In the genomic region with DNA sequence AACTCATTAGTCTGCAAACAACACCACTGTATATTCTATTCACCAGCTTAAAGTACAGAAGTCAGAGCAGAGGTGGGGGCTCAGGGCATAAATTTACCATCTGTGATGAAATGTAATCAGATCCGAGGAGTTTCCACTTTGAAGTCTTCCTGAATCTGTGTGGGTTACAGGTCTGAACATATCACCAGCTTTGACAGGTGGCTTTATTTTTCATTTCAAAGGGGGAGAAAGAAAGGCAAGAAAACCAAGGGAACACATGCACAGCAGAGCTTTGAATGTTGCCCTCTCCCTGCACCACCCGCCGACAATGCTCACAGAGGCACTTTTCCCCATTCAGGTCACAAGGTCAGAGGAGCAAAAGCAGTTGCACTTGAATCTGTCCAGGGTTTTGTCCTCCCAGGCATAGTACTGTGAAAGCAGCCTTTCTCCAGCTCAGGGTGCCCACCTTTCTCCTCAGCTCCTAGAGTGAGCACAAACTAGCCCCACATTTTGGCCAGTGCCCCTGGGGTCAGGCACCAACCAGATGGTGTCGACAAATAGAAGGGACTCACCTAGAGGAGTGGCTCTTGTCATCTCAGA, we compare ENCODE assay signal across 20 cellular contexts.
DNase-seq lines count a peak whose midpoint lies in the region; TF ChIP-seq lines count a peak whose summit lies in the region.
"Had no signal": no experiment of that assay in that cellular context is flagged by ENCODE, and none has a peak within 500 bp of the region (broad histone marks: within the 10 kb centered on the region; RNA-seq: fewer than 3 reads in every experiment).

No MANE protein-coding gene starts in this region.

- H3K36me3 ChIP-seq in neuronal stem cell (replicated peaks in 1 of 2; ENCODE audit: control insufficient read depth in 2 of 2, insufficient read depth in 2 of 2, low read length in 2 of 2), result no peaks in the 10 kb centered on the region
- H3K36me3 ChIP-seq in CD4-positive, alpha-beta memory T cell (ENCODE audit: insufficient read depth, low read length), result no peaks in the 10 kb centered on the region
- H3K36me3 ChIP-seq: adrenal gland, left ventricle myocardium inferior, uterus had no signal

- H3K4me3 Mint-ChIP-seq in H9 (peak overlapping the region in 1 of 2 experiments; percentile 39; a peak in 2 of 5 replicates), brain (peak overlapping the region in 4 of 5 experiments; percentile 14 to 59 (median 39))
- H3K4me3 Mint-ChIP-seq in CD4-positive, alpha-beta memory T cell, result no peak overlapping the region
- H3K4me3 Mint-ChIP-seq: activated CD8-positive, alpha-beta T cell treated with anti-CD3 and anti-CD28 coated beads, Interleukin-2, amount 10 ng/mL, durations not matched to agents 7 days and 5 days; CD4-positive, alpha-beta T cell; mesothelial cell of epicardium; natural killer cell treated with Interleukin-12 subunit alpha and Interleukin-12 subunit beta and Interleukin-15 and Interleukin-18, amount 100 ng/mL, for 72 hours had no signal

- H3K27ac ChIP-seq in H9 (ENCODE audit: insufficient read length, low read depth, low read length) (no peak overlapping the region), neuronal stem cell (replicated peaks; ENCODE audit: low read length) (no peak overlapping the region)
- H3K27ac ChIP-seq in CD4-positive, alpha-beta memory T cell (ENCODE audit: low read depth, low read length), result no peak overlapping the region
- H3K27ac ChIP-seq: adrenal gland, left ventricle myocardium inferior, uterus had no signal

- H3K79me1 ChIP-seq in H9 (ENCODE audit: insufficient read depth, low read depth, low read length, poor library complexity, severe bottlenecking) (no peaks in the 10 kb centered on the region), neuronal stem cell (ENCODE audit: low read depth, low read length) (no peaks in the 10 kb centered on the region)

- H2AK5ac ChIP-seq in H9 (ENCODE audit: insufficient read length, low read length) (no peak overlapping the region), neuronal stem cell (ENCODE audit: low read depth, low read length) (no peak overlapping the region)

- DNase-seq in H9 (no peak), NCI-H1694 (lab: John Stamatoyannopoulos, UW) (peak; percentile 75), neuronal stem cell (ENCODE audit: low spot score) (no peak), NCI-H226 (no peak), CD1c-positive myeloid dendritic cell (ENCODE audit: extremely low spot score) (no peak)
- DNase-seq in CD4-positive, alpha-beta memory T cell, result no peak
- DNase-seq: activated CD4-positive, CD25-positive, alpha-beta regulatory T cell treated with anti-CD3 and anti-CD28 coated beads, Interleukin-2, amount 50 U/mL, for 72 hours; activated CD8-positive, alpha-beta T cell treated with anti-CD3 and anti-CD28 coated beads, Interleukin-2, amount 10 ng/mL, durations not matched to agents 7 days and 5 days; adrenal gland; CD4-positive, alpha-beta T cell; GDM1; Karpas-422; left ventricle myocardium inferior; NCI-H2029 treated with DMSO at 0.1 percent for 48 hours; NCI-H69; posterior cingulate gyrus; uterus had no signal

- no peak overlapping the region for H3K56ac ChIP-seq in H9 (ENCODE audit: insufficient read length, low read depth, low read length)

- no peak overlapping the region for H4K8ac ChIP-seq in H9 (replicated peaks; ENCODE audit: insufficient read length, low read depth, low read length)
- H4K8ac ChIP-seq in neuronal stem cell (ENCODE audit: low read depth, low read length), result no peak overlapping the region

- H3K4me2 ChIP-seq in H9 (ENCODE audit: insufficient read depth, insufficient read length, low read length) (no peak overlapping the region), neuronal stem cell (ENCODE audit: insufficient read depth, low read length, poor library complexity, severe bottlenecking) (no peak overlapping the region)

- intact Hi-C loops in CD4-positive, alpha-beta memory T cell (cut with micrococcal nuclease), result no loop called here

- no peaks in the 10 kb centered on the region for H3K36me3 Mint-ChIP-seq in H9 (ENCODE audit: insufficient read depth in 1 of 3, low read depth in 3 of 3)
- no peaks in the 10 kb centered on the region for H3K36me3 Mint-ChIP-seq in brain
- no peaks in the 10 kb centered on the region for H3K36me3 Mint-ChIP-seq in CD4-positive, alpha-beta memory T cell
- H3K36me3 Mint-ChIP-seq: mesothelial cell of epicardium; natural killer cell treated with Interleukin-12 subunit alpha and Interleukin-12 subunit beta and Interleukin-15 and Interleukin-18, amount 100 ng/mL, for 72 hours had no signal

- H3K4ac ChIP-seq in H9 (ENCODE audit: low read depth, low read length) (no peak overlapping the region), neuronal stem cell (ENCODE audit: low read length) (no peak overlapping the region)

- no peaks in the 10 kb centered on the region for H3K27me3 ChIP-seq in H9 (ENCODE audit: insufficient read depth, low read length)
- H3K27me3 ChIP-seq in neuronal stem cell (ENCODE audit: control insufficient read depth in 3 of 3, insufficient read depth in 3 of 3, low read depth in 1 of 3, low read length in 3 of 3), result no peaks in the 10 kb centered on the region
- no peaks in the 10 kb centered on the region for H3K27me3 ChIP-seq in CD4-positive, alpha-beta memory T cell (ENCODE audit: insufficient read depth, low read length)
- H3K27me3 ChIP-seq: adrenal gland, uterus had no signal

- H3K23ac ChIP-seq in H9 (ENCODE audit: insufficient read length, low read depth, low read length) (no peak overlapping the region), neuronal stem cell (ENCODE audit: low read depth, low read length, poor library complexity) (no peak overlapping the region)

- H3K4me1 Mint-ChIP-seq in H9 (peaks cover 30 to 60% of the 10 kb centered on the region in 2 experiments), brain (peaks cover 55% of the 10 kb centered on the region)
- no peaks in the 10 kb centered on the region for H3K4me1 Mint-ChIP-seq in CD4-positive, alpha-beta memory T cell

- no peak overlapping the region for H3T11ph ChIP-seq in H9 (ENCODE audit: low read length)

- H3K4me1 ChIP-seq in H9 (ENCODE audit: insufficient read depth, low read length) (peaks cover 9% of the 10 kb centered on the region), neuronal stem cell (ENCODE audit: control insufficient read depth in 2 of 2, insufficient read depth in 1 of 2, low read depth in 1 of 2, low read length in 2 of 2) (peaks cover 13 to 28% of the 10 kb centered on the region in 2 donors)
- H3K4me1 ChIP-seq in CD4-positive, alpha-beta memory T cell (ENCODE audit: insufficient read depth, low read length), result no peaks in the 10 kb centered on the region
- H3K4me1 ChIP-seq: adrenal gland had no signal

- no peak overlapping the region for H2BK20ac ChIP-seq in H9 (ENCODE audit: low read depth, low read length, poor library complexity, severe bottlenecking)

- no CpG with 5 or more reads among the region's 4 CpGs for WGBS in H9 (ENCODE audit: extremely low coverage, insufficient read length, low lambda C conversion rate)
- WGBS in neuronal stem cell (ENCODE audit: extremely low coverage in 2 of 2, insufficient read length in 2 of 2, insufficient replicate concordance in 1 of 2), 2 donors, result no CpG with 5 or more reads among the region's 4 CpGs

- H3K18ac ChIP-seq in H9 (ENCODE audit: insufficient read length, low read depth, low read length), result no peak overlapping the region
- H3K18ac ChIP-seq in neuronal stem cell (ENCODE audit: low read length), result no peak overlapping the region

- H3K27ac Mint-ChIP-seq in H9, result peak overlapping the region in 2 of 3 experiments; percentile 67 to 94; a peak in 4 of 7 replicates
- peak overlapping the region in 4 of 5 experiments; percentile 4 to 89 (median 22) for H3K27ac Mint-ChIP-seq in brain
- no peak overlapping the region for H3K27ac Mint-ChIP-seq in CD4-positive, alpha-beta memory T cell
- H3K27ac Mint-ChIP-seq: activated CD8-positive, alpha-beta T cell treated with anti-CD3 and anti-CD28 coated beads, Interleukin-2, amount 10 ng/mL, durations not matched to agents 7 days and 5 days; CD4-positive, alpha-beta T cell; natural killer cell treated with Interleukin-12 subunit alpha and Interleukin-12 subunit beta and Interleukin-15 and Interleukin-18, amount 100 ng/mL, for 72 hours had no signal

- H4K20me1 ChIP-seq in H9 (ENCODE audit: control insufficient read depth, insufficient read depth, insufficient read length), result no peaks in the 10 kb centered on the region

- H2BK5ac ChIP-seq in H9 (ENCODE audit: insufficient read length, low read length) (no peak overlapping the region), neuronal stem cell (ENCODE audit: low read length) (no peak overlapping the region)

- H3K14ac ChIP-seq in H9 (ENCODE audit: insufficient read depth, low read length) (no peak overlapping the region), neuronal stem cell (ENCODE audit: low read length) (no peak overlapping the region)

- H2AFZ ChIP-seq in H9 (ENCODE audit: low read length) (no peak overlapping the region), neuronal stem cell (ENCODE audit: low read length) (no peak overlapping the region)

- no peak overlapping the region for H4K5ac ChIP-seq in H9 (ENCODE audit: insufficient read length, low read depth, low read length)

- H2BK120ac ChIP-seq in H9 (ENCODE audit: low read depth, low read length, poor library complexity, severe bottlenecking) (no peak overlapping the region), neuronal stem cell (ENCODE audit: low read depth, low read length) (no peak overlapping the region)

- no peaks in the 10 kb centered on the region for H3K27me3 Mint-ChIP-seq in H9 (ENCODE audit: low read depth)
- H3K27me3 Mint-ChIP-seq in brain, result no peaks in the 10 kb centered on the region
- H3K27me3 Mint-ChIP-seq in CD4-positive, alpha-beta memory T cell, result no peaks in the 10 kb centered on the region
- H3K27me3 Mint-ChIP-seq: CD4-positive, alpha-beta T cell; natural killer cell treated with Interleukin-12 subunit alpha and Interleukin-12 subunit beta and Interleukin-15 and Interleukin-18, amount 100 ng/mL, for 72 hours had no signal

- POLR2A ChIA-PET in CD4-positive, alpha-beta memory T cell (lab: Charles Lee; ENCODE audit: partially characterized antibody), result no interaction called here

- H3K9me3 Mint-ChIP-seq in H9 (no peaks in the 10 kb centered on the region; a peak in 1 of 5 replicates), brain (peaks cover 0 to 4% (median 0%) of the 10 kb centered on the region in 5 experiments)
- no peaks in the 10 kb centered on the region for H3K9me3 Mint-ChIP-seq in CD4-positive, alpha-beta memory T cell
- H3K9me3 Mint-ChIP-seq: CD4-positive, alpha-beta T cell; mesothelial cell of epicardium; natural killer cell treated with Interleukin-12 subunit alpha and Interleukin-12 subunit beta and Interleukin-15 and Interleukin-18, amount 100 ng/mL, for 72 hours had no signal

- H3K4me3 ChIP-seq in neuronal stem cell (ENCODE audit: low read length in 2 of 2), result no peak overlapping the region
- H3K4me3 ChIP-seq in CD4-positive, alpha-beta memory T cell (ENCODE audit: low read length in 2 of 2), result no peak overlapping the region
- H3K4me3 ChIP-seq: adrenal gland, left ventricle myocardium inferior, uterus had no signal

- H2BK15ac ChIP-seq in H9 (ENCODE audit: low read depth, low read length), result no peak overlapping the region
- no peak overlapping the region for H2BK15ac ChIP-seq in neuronal stem cell (ENCODE audit: low read length)

- H4K91ac ChIP-seq in H9 (ENCODE audit: insufficient read length, low read depth, low read length), result no peak overlapping the region
- H4K91ac ChIP-seq in neuronal stem cell (ENCODE audit: low read depth, low read length, poor library complexity), result peak overlapping the region; percentile 7

- CTCF ChIA-PET in CD4-positive, alpha-beta memory T cell (lab: Charles Lee; ENCODE audit: partially characterized antibody), result no interaction called here

- H3K9me3 ChIP-seq in H9 (ENCODE audit: control insufficient read depth, low read depth, low read length) (no peaks in the 10 kb centered on the region), neuronal stem cell (replicated peaks in 1 of 2; ENCODE audit: control insufficient read depth in 2 of 2, insufficient read depth in 1 of 2, low read depth in 1 of 2, low read length in 2 of 2) (no peaks in the 10 kb centered on the region)
- H3K9me3 ChIP-seq in CD4-positive, alpha-beta memory T cell (ENCODE audit: control insufficient read depth in 1 of 2, low read length in 2 of 2), result no peaks in the 10 kb centered on the region
- H3K9me3 ChIP-seq: adrenal gland, left ventricle myocardium inferior, uterus had no signal

- H3K79me2 ChIP-seq in H9 (ENCODE audit: insufficient read depth, low read length), result no peaks in the 10 kb centered on the region

- H2BK12ac ChIP-seq in H9 (ENCODE audit: insufficient read length, low read depth, low read length) (no peak overlapping the region), neuronal stem cell (ENCODE audit: low read length) (no peak overlapping the region)

- TF ChIP-seq CTCF in H9 (conservative IDR thresholded peaks at IDR 0.05) (no peak), brain (conservative IDR thresholded peaks at IDR 0.05) (no peak)

- H3K9ac ChIP-seq in H9 (ENCODE audit: extremely low read depth, insufficient read length, low read length) (no peak overlapping the region), neuronal stem cell (ENCODE audit: low read depth, low read length, poor library complexity) (no peak overlapping the region)

- no peaks in the 10 kb centered on the region for H3K23me2 ChIP-seq in H9 (ENCODE audit: insufficient read length, low read depth, low read length, poor library complexity, severe bottlenecking)

Comparison
In these comparisons a context has a peak if more than half of its experiments do, and no peak if none do; other contexts are left out.
1. H3K27ac Mint-ChIP-seq: peak in H9 (2 of 3) and brain (4 of 5); none in CD4-positive, alpha-beta memory T cell (0 of 7).
2. H3K4me3 Mint-ChIP-seq: peak in brain (4 of 5); none in CD4-positive, alpha-beta memory T cell (0 of 8).